Comparison of ENCODE assay signal across 11 cellular contexts in genomic region chr2:152466041-152466440, GRCh38.
DNase-seq lines count a peak whose midpoint lies in the region; ATAC-seq lines count a peak whose summit lies in the region.
"Had no signal": no experiment of that assay in that cellular context is flagged by ENCODE, and none has a peak within 500 bp of the region (broad histone marks: within the 10 kb centered on the region; RNA-seq: fewer than 3 reads in every experiment).

No MANE protein-coding gene starts in this region.

- ATAC-seq in GM21717 (IDR thresholded peaks at IDR 0.05; ENCODE audit: unreplicated experiment) (peak; percentile 31), HG02610 (IDR thresholded peaks at IDR 0.05; ENCODE audit: unreplicated experiment) (no peak)

- DNase-seq in AG08396 (ENCODE audit: low spot score) = peak; percentile 17
- DNase-seq in NCI-H226 = peak; percentile 82
- DNase-seq in glomerular visceral epithelial cell (ENCODE audit: extremely low spot score) = peak; percentile 83
- DNase-seq in NCI-H510A treated with DMSO at 0.1 percent for 48 hours (lab: John Stamatoyannopoulos, UW) = no peak
- DNase-seq in foreskin melanocyte = no peak
- no peak for DNase-seq in NCI-H146 treated with DMSO at 0.1 percent for 48 hours (lab: John Stamatoyannopoulos, UW; ENCODE audit: unreplicated experiment)
- DNase-seq: activated CD4-positive, alpha-beta memory T cell treated with anti-CD3 and anti-CD28 coated beads for 36 hours; AML-193; central memory CD4-positive, alpha-beta T cell had no signal

Comparison
In these comparisons a context has a peak if more than half of its experiments do, and no peak if none do; other contexts are left out.
1. DNase-seq: peak in AG08396 (single experiment), NCI-H226 (single experiment) and glomerular visceral epithelial cell (single experiment); none in NCI-H510A treated with DMSO at 0.1 percent for 48 hours (single experiment), foreskin melanocyte (single experiment) and NCI-H146 treated with DMSO at 0.1 percent for 48 hours (single experiment).